8 cellular contexts compared by ENCODE assay signal in the genomic region with DNA sequence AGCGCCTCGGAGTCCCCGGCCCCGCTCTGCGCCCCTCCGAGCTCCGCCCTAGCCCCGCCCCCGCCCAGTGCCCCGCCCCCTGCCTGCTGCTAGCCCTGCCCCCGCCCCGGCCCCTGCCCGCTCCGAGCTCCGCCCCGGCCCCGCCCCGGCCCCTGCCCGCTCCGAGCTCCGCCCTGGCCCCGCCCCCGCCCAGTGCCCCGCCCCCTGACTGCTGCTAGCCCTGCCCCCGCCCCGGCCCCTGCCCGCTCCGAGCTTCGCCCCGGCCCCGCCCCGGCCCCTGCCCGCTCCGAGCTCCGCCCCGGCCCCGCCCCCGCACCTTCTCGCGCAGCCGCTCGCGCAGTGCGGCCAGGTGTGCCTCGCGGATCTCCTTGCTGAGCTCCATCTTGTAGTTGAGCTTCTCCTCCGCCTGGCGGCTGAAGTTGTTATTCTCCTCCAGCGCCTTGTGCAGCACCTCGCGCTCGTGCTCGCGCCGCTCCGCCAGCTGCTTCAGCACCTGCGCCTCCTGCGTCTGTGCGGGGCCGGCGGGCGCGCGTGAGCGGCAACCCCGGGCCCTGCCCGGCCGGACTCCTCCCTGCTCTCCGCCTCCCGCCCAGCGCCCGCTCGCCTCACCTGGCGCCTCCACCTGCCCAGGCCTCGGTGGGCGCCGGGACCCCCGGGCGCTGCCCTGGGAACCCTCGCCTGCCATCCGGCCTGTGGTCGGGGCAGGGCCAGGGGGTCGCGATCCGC. TPM values are rescaled to one million over a fixed set of nuclear protein-coding genes. Genes with fewer than 3 reads are reported as not detected.
DNase-seq lines count a peak whose midpoint lies in the region; ATAC-seq and TF ChIP-seq lines count a peak whose summit lies in the region.

No MANE protein-coding gene starts in this region.

- no peaks in the 10 kb centered on the region for H3K9me3 ChIP-seq in ectodermal cell (ENCODE audit: control insufficient read depth, low read length)
- H3K9me3 ChIP-seq in lung (ENCODE audit: control insufficient read depth in 2 of 2, insufficient read depth in 1 of 2, low read length in 1 of 2) = no peaks in the 10 kb centered on the region

- no peak for TF ChIP-seq CTCF in lung (IDR thresholded peaks at IDR 0.05; ENCODE audit: control extremely low read depth, extremely low read depth)

- H3K27ac ChIP-seq in ectodermal cell (ENCODE audit: insufficient read depth, low read depth, low read length, poor library complexity, severe bottlenecking) (no peak overlapping the region), lung (ENCODE audit: low read depth in 1 of 2, low read length in 1 of 2) (peak overlapping the region; percentile 70 to 97)

- H3K4me1 ChIP-seq in ectodermal cell (ENCODE audit: control insufficient read depth, insufficient read depth, low read length) (peaks cover 8% of the 10 kb centered on the region), lung (ENCODE audit: control insufficient read depth in 2 of 2, insufficient read depth in 2 of 2, low read length in 2 of 2) (peaks cover 0 to 11% of the 10 kb centered on the region in 2 donors)

- H3K27ac Mint-ChIP-seq in activated CD4-positive, alpha-beta memory T cell treated with anti-CD3 and anti-CD28 coated beads, Interleukin-2, amount 10 ng/mL, durations not matched to agents 7 days and 5 days = peak overlapping the region; percentile 71

- no peaks in the 10 kb centered on the region for H3K9me3 Mint-ChIP-seq in activated CD4-positive, alpha-beta memory T cell treated with anti-CD3 and anti-CD28 coated beads, Interleukin-2, amount 10 ng/mL, durations not matched to agents 7 days and 5 days

- H3K4me3 Mint-ChIP-seq in activated CD4-positive, alpha-beta memory T cell treated with anti-CD3 and anti-CD28 coated beads, Interleukin-2, amount 10 ng/mL, durations not matched to agents 7 days and 5 days = peak overlapping the region; percentile 69

- H3K27me3 ChIP-seq in ectodermal cell (ENCODE audit: control insufficient read depth, insufficient read depth, low read length, poor library complexity, severe bottlenecking) (peaks cover 27% of the 10 kb centered on the region), lung (ENCODE audit: control insufficient read depth, insufficient read depth) (no peaks in the 10 kb centered on the region)

- peaks cover 10% of the 10 kb centered on the region for H3K36me3 Mint-ChIP-seq in activated CD4-positive, alpha-beta memory T cell treated with anti-CD3 and anti-CD28 coated beads, Interleukin-2, amount 10 ng/mL, durations not matched to agents 7 days and 5 days (ENCODE audit: low read depth)

- CTCF ChIA-PET in activated CD4-positive, alpha-beta memory T cell treated with anti-CD3 and anti-CD28 coated beads, Interleukin-2, amount 10 ng/mL, durations not matched to agents 7 days and 5 days (lab: Charles Lee) = interaction anchor here (0.6 to 2.9 kb wide), 21 partner anchors 10 to 223 kb away, joined by 3 to 28 read pairs (median 6); a partner anchor contains a TSS

- POLR2A ChIA-PET in activated CD4-positive, alpha-beta memory T cell treated with anti-CD3 and anti-CD28 coated beads, Interleukin-2, amount 10 ng/mL, durations not matched to agents 7 days and 5 days (lab: Charles Lee) = interaction anchor here (0.6 to 8.4 kb wide), 24 partner anchors 10 to 338 kb away, joined by 3 to 282 read pairs (median 5); a partner anchor contains a TSS

- DNase-seq in Ammon's horn (ENCODE audit: low spot score) = peak; percentile 86
- DNase-seq in NCI-H748 (lab: John Stamatoyannopoulos, UW; ENCODE audit: unreplicated experiment) = peak; percentile 82
- peak; percentile 97 for DNase-seq in activated CD4-positive, alpha-beta memory T cell treated with anti-CD3 and anti-CD28 coated beads, Interleukin-2, amount 10 ng/mL, durations not matched to agents 7 days and 5 days
- DNase-seq in lung (ENCODE audit: low spot score) = peak; percentile 93
- DNase-seq in stimulated activated CD8-positive, alpha-beta memory T cell treated with anti-CD3 and anti-CD28 coated beads, Interleukin-12 subunit alpha, Interleukin-12 subunit beta, amount 100 ng/mL, for 1 hour (ENCODE audit: low read depth) = peak; percentile 95

- peaks cover 3% of the 10 kb centered on the region for H3K27me3 Mint-ChIP-seq in activated CD4-positive, alpha-beta memory T cell treated with anti-CD3 and anti-CD28 coated beads, Interleukin-2, amount 10 ng/mL, durations not matched to agents 7 days and 5 days

- H3K4me1 Mint-ChIP-seq in activated CD4-positive, alpha-beta memory T cell treated with anti-CD3 and anti-CD28 coated beads, Interleukin-2, amount 10 ng/mL, durations not matched to agents 7 days and 5 days = peaks cover 31% of the 10 kb centered on the region

- WGBS in ectodermal cell, 2 experiments = 1% methylated on average over 77 to 85 of the region's 85 CpGs
- WGBS in lung, 2 donors = 3% methylated on average over 50 to 85 of the region's 85 CpGs

- ATAC-seq in GM19043 (IDR thresholded peaks at IDR 0.05; ENCODE audit: low read depth, unreplicated experiment) (peak; percentile 67), HG03354 (IDR thresholded peaks at IDR 0.05; ENCODE audit: poor library complexity, severe bottlenecking, unreplicated experiment) (peak; percentile 75), lung (ENCODE audit: insufficient read depth, low FRiP score) (peak; percentile 86)

- H3K4me3 ChIP-seq in ectodermal cell (ENCODE audit: insufficient read depth, low read depth, low read length) = peak overlapping the region; percentile 40
- peak overlapping the region; percentile 50 for H3K4me3 ChIP-seq in lung

- H3K36me3 ChIP-seq in ectodermal cell (ENCODE audit: control insufficient read depth, insufficient read depth, low read length) = no peaks in the 10 kb centered on the region
- H3K36me3 ChIP-seq in lung (ENCODE audit: control insufficient read depth in 2 of 2, insufficient read depth in 2 of 2, low read length in 2 of 2) = no peaks in the 10 kb centered on the region

RNA-seq across cellular contexts. Expression of a gene that starts 11.3 kb away (rescaled TPM):
- 10 to 100 TPM; 20.9 to 23.8 TPM for total RNA-seq in activated CD4-positive, alpha-beta memory T cell treated with anti-CD3 and anti-CD28 coated beads, Interleukin-2, amount 10 ng/mL, durations not matched to agents 7 days and 5 days
- polyA plus RNA-seq in ectodermal cell (2013, experiment 1 of 4) = 6.7 TPM
- 6.6 TPM for polyA plus RNA-seq in ectodermal cell (2013, experiment 2 of 4)
- 8.2 TPM for polyA plus RNA-seq in ectodermal cell (2013, experiment 3 of 4)
- polyA plus RNA-seq in ectodermal cell (2013, experiment 4 of 4) = 10.2 TPM
- total RNA-seq in lung = 10 to 100 TPM; 15.8 to 18.2 TPM
- polyA plus RNA-seq in lung = 10 to 100 TPM; 13.6 to 20.9 TPM

RNA-seq across cellular contexts. Expression of a gene that starts 15.1 kb away (rescaled TPM):
- total RNA-seq in activated CD4-positive, alpha-beta memory T cell treated with anti-CD3 and anti-CD28 coated beads, Interleukin-2, amount 10 ng/mL, durations not matched to agents 7 days and 5 days = 10 to 100 TPM; 17.9 to 18.5 TPM
- polyA plus RNA-seq in ectodermal cell (2013, experiment 1 of 4) = 15.7 TPM
- 14.4 TPM for polyA plus RNA-seq in ectodermal cell (2013, experiment 2 of 4)
- 11.4 TPM for polyA plus RNA-seq in ectodermal cell (2013, experiment 3 of 4)
- polyA plus RNA-seq in ectodermal cell (2013, experiment 4 of 4) = 12.4 TPM
- 10 to 100 TPM in 1 of 2 donors, 1 to 10 TPM in 1; 7.6 to 12.9 TPM for total RNA-seq in lung
- polyA plus RNA-seq in lung = 10 to 100 TPM in 1 of 2 donors, 1 to 10 TPM in 1; 9.0 to 11.6 TPM

RNA-seq across cellular contexts. Expression of a gene that starts 16.2 kb away (rescaled TPM):
- 10 to 100 TPM; 29.2 to 30.0 TPM for total RNA-seq in activated CD4-positive, alpha-beta memory T cell treated with anti-CD3 and anti-CD28 coated beads, Interleukin-2, amount 10 ng/mL, durations not matched to agents 7 days and 5 days
- polyA plus RNA-seq in ectodermal cell (2013, experiment 1 of 4) = 19.4 TPM
- 17.9 TPM for polyA plus RNA-seq in ectodermal cell (2013, experiment 2 of 4)
- polyA plus RNA-seq in ectodermal cell (2013, experiment 3 of 4) = 11.4 TPM
- polyA plus RNA-seq in ectodermal cell (2013, experiment 4 of 4) = 12.6 TPM
- 10 to 100 TPM; 19.7 to 45.8 TPM for total RNA-seq in lung
- 10 to 100 TPM; 12.4 to 15.6 TPM for polyA plus RNA-seq in lung

RNA-seq across cellular contexts. Expression of a gene that starts 54.5 kb away (rescaled TPM):
- total RNA-seq in activated CD4-positive, alpha-beta memory T cell treated with anti-CD3 and anti-CD28 coated beads, Interleukin-2, amount 10 ng/mL, durations not matched to agents 7 days and 5 days = not detected
- 3.2 TPM for polyA plus RNA-seq in ectodermal cell (2013, experiment 1 of 4)
- polyA plus RNA-seq in ectodermal cell (2013, experiment 2 of 4) = 0.53 TPM
- polyA plus RNA-seq in ectodermal cell (2013, experiment 3 of 4) = 0.59 TPM
- polyA plus RNA-seq in ectodermal cell (2013, experiment 4 of 4) = 2.2 TPM
- total RNA-seq in lung = 10 to 100 TPM in 1 of 2 donors, 1 to 10 TPM in 1; 1.6 to 19.8 TPM
- polyA plus RNA-seq in lung = 100 to 1,000 TPM in 1 of 2 donors, 10 to 100 TPM in 1; 45.5 to 195 TPM
